In genomic region chr14:24309538-24310386, GRCh38 we compare ENCODE assay signal across 8 cellular contexts. TPM values are rescaled to one million over a fixed set of nuclear protein-coding genes. Genes with fewer than 3 reads are reported as not detected.
A peak's percentile ranks its signal among the peaks of the same experiment; 100 is the strongest.
DNase-seq lines count a peak whose midpoint lies in the region; ATAC-seq, FAIRE-seq and TF ChIP-seq lines count a peak whose summit lies in the region.

TSS of gene LTB4R2 (plus strand) at chr14:24310140. CDS start at chr14:24310665, 525 bp downstream.

- H3K4me1 Mint-ChIP-seq in activated CD4-positive, alpha-beta memory T cell treated with anti-CD3 and anti-CD28 coated beads for 36 hours (ENCODE audit: low read depth) = peaks cover 61% of the 10 kb centered on the region

- intact Hi-C loops in activated CD4-positive, alpha-beta memory T cell treated with anti-CD3 and anti-CD28 coated beads for 36 hours (cut with micrococcal nuclease) = loop anchor here (1.0 to 5.0 kb wide), 4 partner anchors 23 to 257 kb away; partner anchors contain the start of genes CARMIL3 and TINF2

- H3K9me3 Mint-ChIP-seq in activated CD4-positive, alpha-beta memory T cell treated with anti-CD3 and anti-CD28 coated beads for 36 hours = no peaks in the 10 kb centered on the region

- H3K27ac ChIP-seq in gastroesophageal sphincter (peak within 1 kb of the TSS; percentile 14 to 87 (median 86)), small intestine (ENCODE audit: low read depth in 1 of 2, low read length in 1 of 2) (peak within 1 kb of the TSS; percentile 74 to 83)

- 0 out of 2 replicates have a peak within 1 kb of the TSS, but pooled peaks have one; percentile 3 for H3K4me3 ChIP-seq in HFF-Myc (replicated peaks; ENCODE audit: low read depth, low read length)
- H3K4me3 ChIP-seq in gastroesophageal sphincter = peak within 1 kb of the TSS; percentile 40 to 65
- peak within 1 kb of the TSS; percentile 12 to 54 for H3K4me3 ChIP-seq in small intestine (ENCODE audit: low read depth in 1 of 2, low read length in 2 of 2)

- H3K9me3 ChIP-seq in gastroesophageal sphincter = no peaks in the 10 kb centered on the region
- H3K9me3 ChIP-seq in small intestine (ENCODE audit: control insufficient read depth, low read depth) = no peaks in the 10 kb centered on the region

- TF ChIP-seq EP300 in gastroesophageal sphincter (IDR thresholded peaks at IDR 0.05) = no peak

- H3K4me3 Mint-ChIP-seq in activated CD4-positive, alpha-beta memory T cell treated with anti-CD3 and anti-CD28 coated beads for 36 hours = peak within 1 kb of the TSS; percentile 79

- no peak for TF ChIP-seq POLR2A in gastroesophageal sphincter (IDR thresholded peaks at IDR 0.05)

- H3K27me3 ChIP-seq in gastroesophageal sphincter (peaks cover 4% of the 10 kb centered on the region), small intestine (ENCODE audit: control insufficient read depth in 2 of 2, insufficient read depth in 2 of 2, low read length in 2 of 2) (no peaks in the 10 kb centered on the region)

- peak within 1 kb of the TSS; percentile 84 for H3K27ac Mint-ChIP-seq in activated CD4-positive, alpha-beta memory T cell treated with anti-CD3 and anti-CD28 coated beads for 36 hours

- H3K4me1 ChIP-seq in gastroesophageal sphincter (peaks cover 0 to 70% (median 14%) of the 10 kb centered on the region in 3 donors), small intestine (ENCODE audit: control insufficient read depth in 2 of 2, insufficient read depth in 1 of 2, low read depth in 1 of 2, low read length in 1 of 2) (peaks cover 9 to 15% of the 10 kb centered on the region in 2 donors)

- no peaks in the 10 kb centered on the region for H3K27me3 Mint-ChIP-seq in activated CD4-positive, alpha-beta memory T cell treated with anti-CD3 and anti-CD28 coated beads for 36 hours

- peaks cover 37% of the 10 kb centered on the region for H3K36me3 Mint-ChIP-seq in activated CD4-positive, alpha-beta memory T cell treated with anti-CD3 and anti-CD28 coated beads for 36 hours

- WGBS in gastroesophageal sphincter (ENCODE audit: low coverage in 1 of 2), 2 donors = 60% methylated on average over 4 of the region's 6 CpGs; no CpG with 5 or more reads in 1 of the 2 donors
- WGBS in small intestine, 3 donors = 40 to 64% (median 42%) methylated on average over 6 of the region's 6 CpGs

- POLR2A ChIA-PET in activated CD4-positive, alpha-beta memory T cell treated with anti-CD3 and anti-CD28 coated beads for 36 hours (lab: Charles Lee) = interaction anchor here (0.6 to 4.6 kb wide), 9 partner anchors 10 to 229 kb away, joined by 3 to 17 read pairs (median 3); partner anchors contain the start of genes DHRS1, MDP1, NOP9 and PSME2

- H3K36me3 ChIP-seq in gastroesophageal sphincter = peaks cover 0 to 32% of the 10 kb centered on the region in 2 donors
- peaks cover 16 to 18% of the 10 kb centered on the region in 2 donors for H3K36me3 ChIP-seq in small intestine (ENCODE audit: control insufficient read depth in 2 of 2, insufficient read depth in 2 of 2, low read length in 2 of 2)

- DNase-seq in HFF-Myc (ENCODE audit: extremely low read depth, low read depth) (no peak), small intestine (no peak)
- DNase-seq in activated CD4-positive, alpha-beta memory T cell treated with anti-CD3 and anti-CD28 coated beads for 36 hours = no peak
- no peak for DNase-seq in activated CD4-positive, CD25-positive, alpha-beta regulatory T cell (lab: John Stamatoyannopoulos, UW)

- FAIRE-seq in small intestine (lab: Jason Lieb, UNC) = no peak

- CTCF ChIA-PET in activated CD4-positive, alpha-beta memory T cell treated with anti-CD3 and anti-CD28 coated beads for 36 hours (lab: Charles Lee) = interaction anchor here (0.8 to 9.9 kb wide), 20 partner anchors 11 to 252 kb away, joined by 3 to 235 read pairs (median 6); partner anchors contain the start of genes ADCY4, CBLN3, CHMP4A and DHRS1

- TF ChIP-seq CTCF in HFF-Myc (IDR thresholded peaks at IDR 0.05; ENCODE audit: low read depth, low read length, missing control alignments) (no peak), gastroesophageal sphincter (IDR thresholded peaks at IDR 0.05) (no peak)

- ATAC-seq in gastroesophageal sphincter (no peak), GM19467 (IDR thresholded peaks at IDR 0.05; ENCODE audit: unreplicated experiment) (no peak), GM18511 (IDR thresholded peaks at IDR 0.05; ENCODE audit: unreplicated experiment) (no peak), HG03378 (IDR thresholded peaks at IDR 0.05; ENCODE audit: unreplicated experiment) (no peak)

RNA-seq across cellular contexts. Expression of gene LTB4R2, which starts in this region (rescaled TPM):
- 1 to 10 TPM; 9.4 to 9.6 TPM for total RNA-seq in activated CD4-positive, alpha-beta memory T cell treated with anti-CD3 and anti-CD28 coated beads for 36 hours
- total RNA-seq in gastroesophageal sphincter = 1 to 10 TPM; 2.4 to 5.0 (median 3.4) TPM
- polyA plus RNA-seq in small intestine = 1 to 10 TPM in 2 of 3 donors, under 1 TPM in 1; 0.89 to 2.7 (median 1.9) TPM
